Comparison of ENCODE assay signal across 31 cellular contexts in genomic region chr20:18266282-18266681, GRCh38.
"Had no signal": no experiment of that assay in that cellular context is flagged by ENCODE, and none has a peak within 500 bp of the region (broad histone marks: within the 10 kb centered on the region; RNA-seq: fewer than 3 reads in every experiment).

No MANE protein-coding gene starts in this region.

- H3K4me1 ChIP-seq: parathyroid adenoma, psoas muscle, spleen, thyroid gland, tibial nerve, upper lobe of left lung, vagina had no signal

- FAIRE-seq: urothelium cell line had no signal

- H3K9me3 Mint-ChIP-seq: natural killer cell; nephron; stimulated activated memory B cell treated with anti-CD40 and anti-IgM and Interleukin-4, amounts not matched to agents 10 μg/mL and 1 μg/mL and 100 μg/mL, for 72 hours; stimulated activated naive CD8-positive, alpha-beta T cell treated with anti-CD3 and anti-CD28 coated beads, Interleukin-15, amount 100 ng/mL, for 72 hours had no signal

- H3K9ac ChIP-seq: neural progenitor cell, parathyroid adenoma had no signal

- DNase-seq: natural killer cell; occipital lobe; ovary; posterior cingulate gyrus; psoas muscle; right cardiac atrium; spleen; stimulated activated CD4-positive, alpha-beta T cell treated with anti-CD3 and anti-CD28 coated beads, Interleukin-12 subunit alpha, Interleukin-12 subunit beta, amount 100 ng/mL, for 4 hours; stimulated activated CD4-positive, alpha-beta T cell treated with anti-CD3 and anti-CD28 coated beads, Interleukin-1b, Interleukin-23, amount 100 ng/mL, for 48 hours; stimulated activated CD4-positive, alpha-beta T cell treated with anti-CD3 and anti-CD28 coated beads, Interleukin-4, amount 100 ng/mL, for 1 hour; stimulated activated CD4-positive, alpha-beta T cell treated with anti-CD3 and anti-CD28 coated beads, Interleukin-4, amount 100 ng/mL, for 4 hours; stimulated activated CD8-positive, alpha-beta memory T cell treated with anti-CD3 and anti-CD28 coated beads, Interleukin-4, amount 100 ng/mL, for 48 hours; stimulated activated naive CD4-positive, alpha-beta T cell; stimulated activated naive CD8-positive, alpha-beta T cell treated with anti-CD3 and anti-CD28 coated beads, Interleukin-15, amount 100 ng/mL, for 72 hours; stimulated activated naive CD8-positive, alpha-beta T cell treated with anti-CD3 and anti-CD28 coated beads, Interleukin-15, Interleukin-2, amounts not matched to agents 100 U/mL and 50 U/mL, for 24 hours; substantia nigra; thyroid gland; trophoblast cell; upper lobe of left lung had no signal

- H3K4me3 ChIP-seq: neural progenitor cell, ovary, psoas muscle, skin epidermis, smooth muscle cell, spleen, thoracic aorta, thyroid gland, tibial nerve, upper lobe of left lung, vagina had no signal

- ATAC-seq: natural killer cell; psoas muscle; right cardiac atrium; sciatic nerve; stimulated activated memory B cell treated with anti-CD40 and anti-IgM and Interleukin-4, amounts not matched to agents 10 μg/mL and 1 μg/mL and 100 μg/mL, for 72 hours; stimulated activated naive CD8-positive, alpha-beta T cell treated with anti-CD3 and anti-CD28 coated beads, Interleukin-15, amount 100 ng/mL, for 72 hours; stimulated activated naive CD8-positive, alpha-beta T cell treated with anti-CD3 and anti-CD28 coated beads, Interleukin-15, Interleukin-2, amounts not matched to agents 100 U/mL and 50 U/mL, for 24 hours had no signal

- H3K4me3 Mint-ChIP-seq: natural killer cell; nephron; stimulated activated memory B cell treated with anti-CD40 and anti-IgM and Interleukin-4, amounts not matched to agents 10 μg/mL and 1 μg/mL and 100 μg/mL, for 72 hours; stimulated activated naive CD8-positive, alpha-beta T cell treated with anti-CD3 and anti-CD28 coated beads, Interleukin-15, amount 100 ng/mL, for 72 hours had no signal

- H3K9me3 ChIP-seq: ovary, psoas muscle, spleen, thoracic aorta, thyroid gland, tibial nerve, upper lobe of left lung, vagina had no signal

- H3K79me2 ChIP-seq: parathyroid adenoma had no signal

- H2AFZ ChIP-seq: neural progenitor cell, parathyroid adenoma had no signal

- H3K27me3 Mint-ChIP-seq: progenitor cell of endocrine pancreas had no signal

- H3K4me1 Mint-ChIP-seq: natural killer cell; nephron; stimulated activated memory B cell treated with anti-CD40 and anti-IgM and Interleukin-4, amounts not matched to agents 10 μg/mL and 1 μg/mL and 100 μg/mL, for 72 hours; stimulated activated naive CD8-positive, alpha-beta T cell treated with anti-CD3 and anti-CD28 coated beads, Interleukin-15, amount 100 ng/mL, for 72 hours had no signal

- H3K27me3 ChIP-seq: neural progenitor cell, ovary, thyroid gland, upper lobe of left lung, vagina had no signal

- H3K36me3 ChIP-seq: neural progenitor cell, ovary, spleen, thoracic aorta, thyroid gland, tibial nerve, upper lobe of left lung, vagina had no signal

- H3K27ac Mint-ChIP-seq: natural killer cell; nephron; neural progenitor cell; stimulated activated memory B cell treated with anti-CD40 and anti-IgM and Interleukin-4, amounts not matched to agents 10 μg/mL and 1 μg/mL and 100 μg/mL, for 72 hours; stimulated activated naive CD8-positive, alpha-beta T cell treated with anti-CD3 and anti-CD28 coated beads, Interleukin-15, amount 100 ng/mL, for 72 hours had no signal

- H3K27ac ChIP-seq: neural progenitor cell, ovary, parathyroid adenoma, psoas muscle, skin epidermis, spleen, thoracic aorta, thyroid gland, tibial nerve, upper lobe of left lung, vagina had no signal

- H3K4me2 ChIP-seq: smooth muscle cell had no signal

- H3K36me3 Mint-ChIP-seq: natural killer cell; neural progenitor cell; stimulated activated memory B cell treated with anti-CD40 and anti-IgM and Interleukin-4, amounts not matched to agents 10 μg/mL and 1 μg/mL and 100 μg/mL, for 72 hours had no signal
